2 cellular contexts compared by ENCODE assay signal in the genomic region with DNA sequence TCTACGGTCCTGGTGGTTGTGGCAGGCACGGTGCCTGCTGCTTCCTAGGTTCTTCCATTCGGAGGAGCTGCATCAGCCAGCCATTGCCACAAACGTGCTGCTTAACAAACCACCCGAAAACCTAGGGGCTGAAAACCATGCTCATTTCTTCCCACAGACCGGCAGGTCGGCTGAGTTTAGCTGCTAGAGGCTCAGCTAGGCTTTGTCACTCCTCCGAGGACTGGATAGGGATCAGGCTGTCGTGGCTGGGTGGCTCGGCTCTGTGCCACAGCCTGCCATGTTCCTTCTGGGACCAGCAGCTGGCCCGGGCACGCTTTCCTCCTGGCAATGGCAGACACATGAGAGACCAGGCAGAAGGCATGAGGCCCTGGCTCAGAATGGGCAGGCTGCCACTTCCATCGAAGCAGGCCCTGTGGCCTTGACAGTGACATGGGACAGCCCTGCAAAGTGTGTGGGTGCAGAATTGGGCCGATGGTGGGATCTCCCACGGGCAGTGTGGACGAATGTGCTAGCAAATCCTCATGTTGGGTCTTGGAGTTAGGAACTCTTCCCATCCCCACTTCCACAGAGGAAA.
TF ChIP-seq lines count a peak whose summit lies in the region.

No MANE protein-coding gene starts in this region.

TF ChIP-seq in IMR-90, 13 proteins besides CTCF, POLR2A, EP300 and RAD21:
- TF ChIP-seq, protein P1, sequence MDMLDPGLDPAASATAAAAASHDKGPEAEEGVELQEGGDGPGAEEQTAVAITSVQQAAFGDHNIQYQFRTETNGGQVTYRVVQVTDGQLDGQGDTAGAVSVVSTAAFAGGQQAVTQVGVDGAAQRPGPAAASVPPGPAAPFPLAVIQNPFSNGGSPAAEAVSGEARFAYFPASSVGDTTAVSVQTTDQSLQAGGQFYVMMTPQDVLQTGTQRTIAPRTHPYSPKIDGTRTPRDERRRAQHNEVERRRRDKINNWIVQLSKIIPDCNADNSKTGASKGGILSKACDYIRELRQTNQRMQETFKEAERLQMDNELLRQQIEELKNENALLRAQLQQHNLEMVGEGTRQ (IDR thresholded peaks at IDR 0.05; ENCODE audit: low read depth, low read length): no peak
- no peak for TF ChIP-seq RCOR1 (IDR thresholded peaks at IDR 0.05; ENCODE audit: insufficient replicate concordance, low read length)
- TF ChIP-seq MAFK (IDR thresholded peaks at IDR 0.05; ENCODE audit: low read depth, low read length): no peak
- no peak for TF ChIP-seq RFX5 (IDR thresholded peaks at IDR 0.05; ENCODE audit: low read depth, low read length)
- no peak for TF ChIP-seq CHD1 (IDR thresholded peaks at IDR 0.05; ENCODE audit: low read depth, low read length)
- no peak for TF ChIP-seq MXI1 (IDR thresholded peaks at IDR 0.05; ENCODE audit: borderline replicate concordance, low read depth, low read length)
- TF ChIP-seq NFE2L2 (IDR thresholded peaks at IDR 0.05; ENCODE audit: low read depth, low read length): no peak
- no peak for TF ChIP-seq MAZ (IDR thresholded peaks at IDR 0.05; ENCODE audit: borderline replicate concordance, low read depth, low read length)
- no peak for TF ChIP-seq SMC3 (IDR thresholded peaks at IDR 0.05; ENCODE audit: low read depth, low read length)
- TF ChIP-seq, protein P2, sequence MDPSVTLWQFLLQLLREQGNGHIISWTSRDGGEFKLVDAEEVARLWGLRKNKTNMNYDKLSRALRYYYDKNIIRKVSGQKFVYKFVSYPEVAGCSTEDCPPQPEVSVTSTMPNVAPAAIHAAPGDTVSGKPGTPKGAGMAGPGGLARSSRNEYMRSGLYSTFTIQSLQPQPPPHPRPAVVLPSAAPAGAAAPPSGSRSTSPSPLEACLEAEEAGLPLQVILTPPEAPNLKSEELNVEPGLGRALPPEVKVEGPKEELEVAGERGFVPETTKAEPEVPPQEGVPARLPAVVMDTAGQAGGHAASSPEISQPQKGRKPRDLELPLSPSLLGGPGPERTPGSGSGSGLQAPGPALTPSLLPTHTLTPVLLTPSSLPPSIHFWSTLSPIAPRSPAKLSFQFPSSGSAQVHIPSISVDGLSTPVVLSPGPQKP (IDR thresholded peaks at IDR 0.05; ENCODE audit: borderline replicate concordance, low read depth, low read length): no peak
- no peak for TF ChIP-seq BHLHE40 (IDR thresholded peaks at IDR 0.05; ENCODE audit: low read depth, low read length)
- no peak for TF ChIP-seq FOS (IDR thresholded peaks at IDR 0.05; ENCODE audit: low read depth, low read length)
- TF ChIP-seq CEBPB (IDR thresholded peaks at IDR 0.05; ENCODE audit: low read depth, low read length): no peak

TF ChIP-seq in H1, 55 proteins besides CTCF, POLR2A, EP300 and RAD21:
- TF ChIP-seq BRCA1 (IDR thresholded peaks at IDR 0.05; ENCODE audit: low read depth, low read length) (no peak), SAP30 (IDR thresholded peaks at IDR 0.05; ENCODE audit: insufficient read depth, insufficient replicate concordance, low read length) (no peak), RXRA (IDR thresholded peaks at IDR 0.05; ENCODE audit: insufficient read depth, low read depth, low read length) (no peak), TAF1 (IDR thresholded peaks at IDR 0.05; ENCODE audit: low read depth, low read length) (no peak), EZH2 (IDR thresholded peaks at IDR 0.05; ENCODE audit: low read depth, low read length, severe bottlenecking) (no peak), SIRT6 (IDR thresholded peaks at IDR 0.05; ENCODE audit: low read length) (no peak), NRF1 (IDR thresholded peaks at IDR 0.05; ENCODE audit: low read depth, low read length) (no peak), TEAD4 (IDR thresholded peaks at IDR 0.05; ENCODE audit: low read depth, low read length) (no peak), RBBP5 (IDR thresholded peaks at IDR 0.05; ENCODE audit: borderline replicate concordance, low read depth, low read length) (no peak), ASH2L (IDR thresholded peaks at IDR 0.05; ENCODE audit: low read length) (no peak), KDM1A (IDR thresholded peaks at IDR 0.05; ENCODE audit: borderline replicate concordance, low read length) (no peak), SP2 (IDR thresholded peaks at IDR 0.05; ENCODE audit: low read length) (no peak), CEBPB (IDR thresholded peaks at IDR 0.05; ENCODE audit: low read depth, low read length) (no peak), KDM4A (IDR thresholded peaks at IDR 0.05; ENCODE audit: low read depth, low read length, severe bottlenecking) (no peak)
- TF ChIP-seq, protein P3, sequence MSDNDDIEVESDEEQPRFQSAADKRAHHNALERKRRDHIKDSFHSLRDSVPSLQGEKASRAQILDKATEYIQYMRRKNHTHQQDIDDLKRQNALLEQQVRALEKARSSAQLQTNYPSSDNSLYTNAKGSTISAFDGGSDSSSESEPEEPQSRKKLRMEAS (IDR thresholded peaks at IDR 0.05): no peak
TF ChIP-seq in H1: peak in this region for 0.
